ENCODE assay signal across 8 cellular contexts in the genomic region with DNA sequence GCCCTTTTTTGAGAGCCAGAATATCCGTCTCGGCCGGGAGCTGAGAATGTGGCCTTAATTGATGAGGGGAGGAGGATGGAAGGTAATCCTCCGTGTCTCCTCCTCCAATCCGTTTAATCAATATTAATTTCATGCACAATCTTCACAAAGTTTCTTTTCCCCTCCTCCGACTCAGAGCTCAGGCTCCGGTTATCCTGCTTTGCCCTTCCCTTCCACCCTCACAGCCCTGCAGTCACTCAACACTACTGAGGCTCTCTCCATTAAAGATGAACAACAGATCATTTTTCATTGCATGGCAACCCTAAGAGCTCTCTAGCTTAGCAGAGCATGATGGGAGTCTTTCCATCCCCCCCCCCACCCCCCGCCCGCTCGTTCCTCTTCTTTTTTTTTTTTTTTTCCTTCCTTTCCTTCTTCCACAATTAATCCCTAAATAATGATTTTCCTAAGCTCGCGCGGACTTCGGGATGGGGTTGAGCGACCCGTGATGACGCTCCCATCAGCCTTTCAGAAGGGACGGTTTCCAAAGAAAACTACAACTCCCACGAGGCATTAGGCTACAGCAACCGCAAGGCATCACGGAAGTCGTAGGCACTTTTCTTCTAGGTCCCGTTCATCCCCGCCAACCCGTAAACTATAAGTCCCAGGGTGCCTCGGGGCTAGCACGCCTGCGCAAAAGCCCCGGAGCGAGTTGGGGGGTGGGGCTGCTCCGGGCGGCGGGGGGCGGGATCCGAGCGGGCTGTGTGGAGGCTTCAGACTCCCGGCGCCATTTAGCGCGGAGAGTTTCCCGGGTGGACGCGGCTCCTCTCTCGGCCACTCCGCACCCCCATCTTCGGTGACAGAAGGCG.
DNase-seq lines count a peak whose midpoint lies in the region; ATAC-seq lines count a peak whose summit lies in the region.

Gene WNK1 (plus strand): TSS at position 752 of the 845 bp plus-strand sequence. CDS start 987 bp downstream, outside the sequence.

- ATAC-seq in GM19023 (IDR thresholded peaks at IDR 0.05; ENCODE audit: unreplicated experiment) (peak; percentile 58), HG03280 (IDR thresholded peaks at IDR 0.05; ENCODE audit: unreplicated experiment) (peak; percentile 52)

- DNase-seq in AG08396 (ENCODE audit: low spot score) (peak; percentile 99), NCI-H345 treated with DMSO at 0.1 percent for 48 hours (lab: John Stamatoyannopoulos, UW; ENCODE audit: unreplicated experiment) (peak; percentile 95), iris pigment epithelial cell (ENCODE audit: low read depth) (peak; percentile 99)
- DNase-seq in activated CD4-positive, CD25-positive, alpha-beta regulatory T cell (lab: John Stamatoyannopoulos, UW): peak; percentile 94 to 96 (median 96)
- DNase-seq in central memory CD4-positive, alpha-beta T cell: peak; percentile 96
- peak; percentile 97 for DNase-seq in stimulated activated CD4-positive, alpha-beta T cell treated with anti-CD3 and anti-CD28 coated beads, Interleukin-12 subunit alpha, Interleukin-12 subunit beta, amount 100 ng/mL, for 4 hours

Comparison
In these comparisons a context has a peak if more than half of its experiments do, and no peak if none do; other contexts are left out.
1. Peak in every context shown above with its lines: DNase-seq and ATAC-seq.